In the genomic region with DNA sequence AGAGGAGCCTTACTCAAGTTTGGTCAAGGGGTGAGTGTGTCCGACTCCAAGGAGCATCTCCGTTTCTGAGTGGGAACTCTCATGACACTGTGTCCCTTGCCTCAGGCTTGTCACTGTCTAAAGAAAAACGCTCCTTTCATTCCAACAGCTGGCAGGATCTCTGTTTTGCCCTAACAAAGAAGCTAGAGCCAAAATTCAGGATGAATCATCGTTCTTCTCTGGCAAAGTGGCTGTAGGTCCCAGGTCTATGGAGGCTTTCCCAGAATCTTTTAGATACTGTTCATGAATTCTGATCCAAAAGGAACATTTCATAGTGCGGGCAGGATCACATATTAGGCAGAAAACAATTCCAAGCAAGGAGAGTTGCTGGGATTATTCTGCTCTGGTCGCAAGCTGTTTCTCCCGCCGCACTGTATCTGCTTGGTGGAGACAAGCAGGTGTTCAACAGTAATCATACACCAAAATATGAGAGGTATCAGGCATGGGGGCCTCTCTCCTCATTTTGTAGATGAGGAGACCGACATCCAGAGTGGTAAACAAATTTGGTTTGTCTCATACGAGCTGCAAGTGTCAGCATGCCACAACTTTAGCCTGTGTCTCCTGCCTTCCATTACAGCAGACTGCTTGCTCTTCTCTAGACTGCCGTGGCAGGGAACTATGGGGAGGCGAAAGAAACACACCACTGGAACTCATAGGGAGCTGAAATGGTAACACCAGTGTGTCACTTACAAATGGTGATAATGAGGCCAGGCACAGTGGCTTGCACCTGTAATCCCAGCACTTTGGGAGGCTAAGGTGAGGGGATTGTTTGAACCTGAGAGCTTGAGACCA, we compare ENCODE assay signal across 17 cellular contexts.
DNase-seq lines count a peak whose midpoint lies in the region; ATAC-seq and TF ChIP-seq lines count a peak whose summit lies in the region.
"Had no signal": no experiment of that assay in that cellular context is flagged by ENCODE, and none has a peak within 500 bp of the region (broad histone marks: within the 10 kb centered on the region; RNA-seq: fewer than 3 reads in every experiment).

No MANE protein-coding gene starts in this region.

- H3K27ac ChIP-seq in endodermal cell (ENCODE audit: low read depth, low read length) = no peak overlapping the region
- H3K27ac ChIP-seq: thyroid gland had no signal

- H3K27me3 Mint-ChIP-seq in endodermal cell (ENCODE audit: insufficient read depth) = no peaks in the 10 kb centered on the region

- H3K9ac ChIP-seq in endodermal cell (ENCODE audit: extremely low read depth, low read length, poor library complexity, severe bottlenecking) = no peak overlapping the region

- no peak for TF ChIP-seq CTCF in endodermal cell (conservative IDR thresholded peaks at IDR 0.05)

- H3K36me3 ChIP-seq in endodermal cell (ENCODE audit: control insufficient read depth, insufficient read depth, low read length) = no peaks in the 10 kb centered on the region

- no peak overlapping the region for H3K4me3 ChIP-seq in endodermal cell (ENCODE audit: low read length)
- H3K4me3 ChIP-seq: skin epidermis, thyroid gland had no signal

- no peak overlapping the region for H3K4me3 Mint-ChIP-seq in endodermal cell
- H3K4me3 Mint-ChIP-seq: activated CD8-positive, alpha-beta T cell treated with anti-CD3 and anti-CD28 coated beads for 36 hours; immature natural killer cell had no signal

- peak overlapping the region; percentile 52 for H3K27ac Mint-ChIP-seq in endodermal cell
- H3K27ac Mint-ChIP-seq: activated CD8-positive, alpha-beta T cell treated with anti-CD3 and anti-CD28 coated beads for 36 hours; immature natural killer cell had no signal

- DNase-seq in NCI-H446 (lab: John Stamatoyannopoulos, UW) = peak; percentile 1 to 50
- no peak for DNase-seq in endodermal cell
- DNase-seq in medulla oblongata (ENCODE audit: extremely low spot score) = peak; percentile 79
- DNase-seq in superior temporal gyrus (ENCODE audit: extremely low spot score) = peak; percentile 81
- no peak for DNase-seq in stimulated activated CD4-positive, alpha-beta T cell treated with anti-CD3 and anti-CD28 coated beads, Interleukin-2, amount 100 ng/mL, for 24 hours
- DNase-seq: activated CD8-positive, alpha-beta T cell treated with anti-CD3 and anti-CD28 coated beads for 36 hours; activated gamma-delta T cell treated with Interleukin-2 at 50 U/mL for 16 hours; COR-L47; immature natural killer cell; NCI-H1048; NCI-H524; thyroid gland had no signal

- no peaks in the 10 kb centered on the region for H3K27me3 ChIP-seq in endodermal cell (ENCODE audit: control insufficient read depth, insufficient read depth, low read length, poor library complexity, severe bottlenecking)
- H3K27me3 ChIP-seq: thyroid gland had no signal

- H3K4me1 Mint-ChIP-seq in endodermal cell = no peaks in the 10 kb centered on the region
- H3K4me1 Mint-ChIP-seq: immature natural killer cell had no signal

- no peak for ATAC-seq in HG02852 (IDR thresholded peaks at IDR 0.05; ENCODE audit: unreplicated experiment)
- no peak for ATAC-seq in HG03378 (IDR thresholded peaks at IDR 0.05; ENCODE audit: unreplicated experiment)
- no peak for ATAC-seq in GM18858 (IDR thresholded peaks at IDR 0.05; ENCODE audit: unreplicated experiment)
- ATAC-seq: activated CD8-positive, alpha-beta T cell treated with anti-CD3 and anti-CD28 coated beads for 36 hours; esophagus mucosa had no signal

- H3K9me3 Mint-ChIP-seq in endodermal cell = peaks cover 19% of the 10 kb centered on the region
- H3K9me3 Mint-ChIP-seq: activated CD8-positive, alpha-beta T cell treated with anti-CD3 and anti-CD28 coated beads for 36 hours; immature natural killer cell had no signal

- peaks cover 22% of the 10 kb centered on the region for H3K9me3 ChIP-seq in endodermal cell (ENCODE audit: control insufficient read depth, low read length)
- H3K9me3 ChIP-seq: thyroid gland had no signal

- WGBS in endodermal cell (ENCODE audit: insufficient coverage in 1 of 2, insufficient read length in 1 of 2), 2 experiments = 83 to 90% methylated on average over 11 to 12 of the region's 12 CpGs

- H3K36me3 Mint-ChIP-seq in endodermal cell (ENCODE audit: low read depth) = peaks cover 16% of the 10 kb centered on the region
- H3K36me3 Mint-ChIP-seq: immature natural killer cell had no signal

- H3K4me1 ChIP-seq in endodermal cell (ENCODE audit: control insufficient read depth, insufficient read depth, low read length) = no peaks in the 10 kb centered on the region

Comparison
In these comparisons a context has a peak if more than half of its experiments do, and no peak if none do; other contexts are left out.
1. DNase-seq: peak in NCI-H446 (2 of 2), medulla oblongata (single experiment) and superior temporal gyrus (single experiment); none in endodermal cell (single experiment) and stimulated activated CD4-positive, alpha-beta T cell treated with anti-CD3 and anti-CD28 coated beads, Interleukin-2, amount 100 ng/mL, for 24 hours (0 of 2).